Comparison of ENCODE assay signal across 8 cellular contexts in the genomic region with DNA sequence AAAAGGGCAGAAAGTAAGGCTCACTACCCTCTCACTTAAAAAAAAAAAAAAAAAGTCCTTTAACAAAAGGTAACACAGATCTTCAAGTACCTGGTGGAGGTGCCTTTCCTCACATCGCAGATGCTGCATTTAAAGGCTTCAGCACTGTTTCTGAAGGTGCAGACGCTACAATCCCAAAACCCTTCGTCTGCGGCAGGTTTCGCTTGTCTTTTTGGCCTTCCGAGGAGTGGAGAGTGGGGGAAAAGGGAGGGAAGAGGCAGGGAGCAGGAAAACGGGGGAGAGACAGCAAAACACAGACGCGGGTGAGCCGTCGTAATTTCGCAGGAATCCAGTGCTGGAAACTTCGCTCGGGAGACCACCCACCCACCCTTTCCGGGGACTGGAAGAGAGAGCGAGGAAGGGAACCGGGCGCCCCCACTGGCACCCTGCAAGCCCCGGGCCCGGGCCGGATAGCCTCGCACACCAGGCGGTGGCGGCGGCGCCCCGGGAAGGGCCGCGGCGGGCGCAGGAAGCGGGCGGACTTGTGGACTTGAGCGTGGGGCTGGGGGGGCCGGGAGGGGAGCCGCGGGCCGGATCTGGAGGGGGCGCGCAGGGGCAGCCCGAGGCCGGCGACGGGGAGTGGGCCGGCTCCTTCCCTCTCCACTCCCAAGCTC. TPM values are rescaled to one million over a fixed set of nuclear protein-coding genes. Genes with fewer than 3 reads are reported as not detected.
DNase-seq lines count a peak whose midpoint lies in the region; ATAC-seq and TF ChIP-seq lines count a peak whose summit lies in the region.

Gene RYBP, minus strand, starts transcription at position 216 of the 653 bp plus-strand sequence.

- no peaks in the 10 kb centered on the region for H3K9me3 Mint-ChIP-seq in activated CD4-positive, alpha-beta memory T cell treated with anti-CD3 and anti-CD28 coated beads, Interleukin-2, amount 10 ng/mL, durations not matched to agents 7 days and 5 days
- H3K9me3 Mint-ChIP-seq in natural killer cell treated with Interleukin-12 subunit alpha and Interleukin-12 subunit beta and Interleukin-15 and Interleukin-18, amount 100 ng/mL, for 72 hours = no peaks in the 10 kb centered on the region

- DNase-seq in G401 (ENCODE audit: low spot score) (peak; percentile 48), esophagus squamous epithelium (lab: John Stamatoyannopoulos, UW) (no peak), LoVo (ENCODE audit: low spot score) (no peak), GM03348 (ENCODE audit: low spot score) (no peak)
- DNase-seq in activated CD4-positive, alpha-beta memory T cell treated with anti-CD3 and anti-CD28 coated beads, Interleukin-2, amount 10 ng/mL, durations not matched to agents 7 days and 5 days = no peak
- DNase-seq in natural killer cell treated with Interleukin-12 subunit alpha and Interleukin-12 subunit beta and Interleukin-15 and Interleukin-18, amount 100 ng/mL, for 72 hours (ENCODE audit: low spot score) = no peak

- peak in 2 of 6 experiments; percentile 6 to 10 for TF ChIP-seq CTCF in esophagus squamous epithelium (IDR thresholded peaks at IDR 0.05)

- peaks cover 10% of the 10 kb centered on the region for H3K27me3 Mint-ChIP-seq in activated CD4-positive, alpha-beta memory T cell treated with anti-CD3 and anti-CD28 coated beads, Interleukin-2, amount 10 ng/mL, durations not matched to agents 7 days and 5 days
- H3K27me3 Mint-ChIP-seq in natural killer cell treated with Interleukin-12 subunit alpha and Interleukin-12 subunit beta and Interleukin-15 and Interleukin-18, amount 100 ng/mL, for 72 hours = peaks cover 9 to 10% of the 10 kb centered on the region in 2 donors

- in situ Hi-C loops in G401 (cut with HindIII; ENCODE audit: low sequenced_read_pairs) = no loop called here

- CTCF ChIA-PET in activated CD4-positive, alpha-beta memory T cell treated with anti-CD3 and anti-CD28 coated beads, Interleukin-2, amount 10 ng/mL, durations not matched to agents 7 days and 5 days (lab: Charles Lee) = no interaction called here

- no peaks in the 10 kb centered on the region for H3K36me3 ChIP-seq in KOPT-K1 (ENCODE audit: insufficient read depth, low read length)
- H3K36me3 ChIP-seq in esophagus squamous epithelium = no peaks in the 10 kb centered on the region

- peak; percentile 27 for ATAC-seq in GM21717 (IDR thresholded peaks at IDR 0.05; ENCODE audit: unreplicated experiment)
- peak; percentile 42 to 54 for ATAC-seq in natural killer cell treated with Interleukin-12 subunit alpha and Interleukin-12 subunit beta and Interleukin-15 and Interleukin-18, amount 100 ng/mL, for 72 hours

- H3K4me1 ChIP-seq in esophagus squamous epithelium = peaks cover 0 to 59% (median 15%) of the 10 kb centered on the region in 3 donors

- no peaks in the 10 kb centered on the region for H3K27me3 ChIP-seq in esophagus squamous epithelium

- H3K4me1 Mint-ChIP-seq in activated CD4-positive, alpha-beta memory T cell treated with anti-CD3 and anti-CD28 coated beads, Interleukin-2, amount 10 ng/mL, durations not matched to agents 7 days and 5 days = peaks cover 53% of the 10 kb centered on the region
- H3K4me1 Mint-ChIP-seq in natural killer cell treated with Interleukin-12 subunit alpha and Interleukin-12 subunit beta and Interleukin-15 and Interleukin-18, amount 100 ng/mL, for 72 hours (ENCODE audit: low read depth in 2 of 2) = peaks cover 39 to 52% of the 10 kb centered on the region in 2 donors

- POLR2A ChIA-PET in activated CD4-positive, alpha-beta memory T cell treated with anti-CD3 and anti-CD28 coated beads, Interleukin-2, amount 10 ng/mL, durations not matched to agents 7 days and 5 days (lab: Charles Lee) = interaction anchor here (1.0 to 1.9 kb wide), 7 partner anchors 27 to 722 kb away, joined by 3 to 6 read pairs (median 3); partner anchors contain the start of gene SHQ1

- H3K9me3 ChIP-seq in KOPT-K1 (ENCODE audit: insufficient read depth, low read length, poor library complexity, severe bottlenecking) = no peaks in the 10 kb centered on the region
- H3K9me3 ChIP-seq in esophagus squamous epithelium = no peaks in the 10 kb centered on the region

- 0 to 2% methylated on average over 8 to 14 of the region's 45 CpGs for WGBS in esophagus squamous epithelium, 2 donors

- H3K27ac Mint-ChIP-seq in activated CD4-positive, alpha-beta memory T cell treated with anti-CD3 and anti-CD28 coated beads, Interleukin-2, amount 10 ng/mL, durations not matched to agents 7 days and 5 days = peak within 1 kb of the TSS; percentile 97
- peak within 1 kb of the TSS; percentile 76 to 81 for H3K27ac Mint-ChIP-seq in natural killer cell treated with Interleukin-12 subunit alpha and Interleukin-12 subunit beta and Interleukin-15 and Interleukin-18, amount 100 ng/mL, for 72 hours

- intact Hi-C loops in esophagus squamous epithelium (cut with DNase I) = loop anchor here (5.0 kb wide), 1 partner anchor 99 kb away; no protein-coding TSS in a partner anchor

- H3K36me3 Mint-ChIP-seq in activated CD4-positive, alpha-beta memory T cell treated with anti-CD3 and anti-CD28 coated beads, Interleukin-2, amount 10 ng/mL, durations not matched to agents 7 days and 5 days (ENCODE audit: low read depth) = peaks cover 44% of the 10 kb centered on the region
- peaks cover 27% of the 10 kb centered on the region for H3K36me3 Mint-ChIP-seq in natural killer cell treated with Interleukin-12 subunit alpha and Interleukin-12 subunit beta and Interleukin-15 and Interleukin-18, amount 100 ng/mL, for 72 hours

- H3K4me3 ChIP-seq in esophagus squamous epithelium = peak within 1 kb of the TSS; percentile 82 to 94 (median 87)

- peak within 1 kb of the TSS; percentile 43 for H3K27ac ChIP-seq in KOPT-K1 (ENCODE audit: low read depth, low read length, poor library complexity, severe bottlenecking)
- peak within 1 kb of the TSS; percentile 90 to 95 (median 94) for H3K27ac ChIP-seq in esophagus squamous epithelium

- H3K4me3 Mint-ChIP-seq in activated CD4-positive, alpha-beta memory T cell treated with anti-CD3 and anti-CD28 coated beads, Interleukin-2, amount 10 ng/mL, durations not matched to agents 7 days and 5 days = peak within 1 kb of the TSS; percentile 99
- peak within 1 kb of the TSS; percentile 97 for H3K4me3 Mint-ChIP-seq in natural killer cell treated with Interleukin-12 subunit alpha and Interleukin-12 subunit beta and Interleukin-15 and Interleukin-18, amount 100 ng/mL, for 72 hours

- TF ChIP-seq POLR2A in esophagus squamous epithelium (IDR thresholded peaks at IDR 0.05) = peak in 1 of 4 donors; percentile 19

RNA-seq across cellular contexts. Expression of gene RYBP, which starts in this region (rescaled TPM):
- 6.3 and 7.5 TPM in 2 replicates for total RNA-seq in G401 (2014; rRNA removed; shearing (Covaris generic))
- 10 to 100 TPM; 17.5 to 17.6 TPM for total RNA-seq in activated CD4-positive, alpha-beta memory T cell treated with anti-CD3 and anti-CD28 coated beads, Interleukin-2, amount 10 ng/mL, durations not matched to agents 7 days and 5 days
- 10 to 100 TPM in 1 of 4 donors, 1 to 10 TPM in 3; 6.6 to 10.7 (median 7.0) TPM for total RNA-seq in esophagus squamous epithelium
- 10 to 100 TPM; 12.9 to 18.3 TPM for total RNA-seq in natural killer cell treated with Interleukin-12 subunit alpha and Interleukin-12 subunit beta and Interleukin-15 and Interleukin-18, amount 100 ng/mL, for 72 hours
